ENCODE assay signal across 14 cellular contexts in genomic region chr11:126405906-126406305, GRCh38. TPM values are rescaled to one million over a fixed set of nuclear protein-coding genes. Genes with fewer than 3 reads are reported as not detected.
DNase-seq lines count a peak whose midpoint lies in the region; ATAC-seq and TF ChIP-seq lines count a peak whose summit lies in the region.
"Had no signal": no experiment of that assay in that cellular context is flagged by ENCODE, and none has a peak within 500 bp of the region (broad histone marks: within the 10 kb centered on the region; RNA-seq: fewer than 3 reads in every experiment).

No MANE protein-coding gene starts in this region.

- H3K4me1 ChIP-seq in esophagus squamous epithelium (peaks cover 8 to 59% (median 22%) of the 10 kb centered on the region in 3 donors), rectal smooth muscle tissue (ENCODE audit: control insufficient read depth, insufficient read depth, low read length) (no peaks in the 10 kb centered on the region), Peyer's patch (no peaks in the 10 kb centered on the region), thyroid gland (peaks cover 0 to 22% of the 10 kb centered on the region in 2 donors)

- no peak for ATAC-seq in GM19395 (IDR thresholded peaks at IDR 0.05; ENCODE audit: unreplicated experiment)
- ATAC-seq: activated naive CD4-positive, alpha-beta T cell treated with anti-CD3 and anti-CD28 coated beads, Interleukin-2, amount 50 U/mL, for 72 hours had no signal

- no peaks in the 10 kb centered on the region for H3K9me3 ChIP-seq in esophagus squamous epithelium
- no peaks in the 10 kb centered on the region for H3K9me3 ChIP-seq in Peyer's patch
- H3K9me3 ChIP-seq in thyroid gland: no peaks in the 10 kb centered on the region

- intact Hi-C loops in esophagus squamous epithelium (cut with DNase I) (no loop called here), thyroid gland (cut with DNase I) (no loop called here)

- WGBS in esophagus squamous epithelium, 2 donors: 78% methylated on average over 3 of the region's 7 CpGs; no CpG with 5 or more reads in 1 of the 2 donors
- WGBS in thyroid gland, 2 donors: 83% methylated on average over 4 of the region's 7 CpGs

- peak overlapping the region; percentile 3 to 35 (median 23) for H3K4me3 ChIP-seq in esophagus squamous epithelium
- H3K4me3 ChIP-seq in rectal smooth muscle tissue (ENCODE audit: low read length): peak overlapping the region; percentile 28
- no peak overlapping the region for H3K4me3 ChIP-seq in Peyer's patch
- no peak overlapping the region for H3K4me3 ChIP-seq in thyroid gland (replicated peaks in 1 of 3)
- H3K4me3 ChIP-seq: cardiac muscle cell had no signal

- no peak overlapping the region for H3K9ac ChIP-seq in rectal smooth muscle tissue (ENCODE audit: low read length)

- H3K27ac ChIP-seq in esophagus squamous epithelium (peak overlapping the region; percentile 72 to 88 (median 76)), rectal smooth muscle tissue (ENCODE audit: low read depth, low read length) (no peak overlapping the region), Peyer's patch (no peak overlapping the region), thyroid gland (no peak overlapping the region)
- H3K27ac ChIP-seq: cardiac muscle cell had no signal

- DNase-seq in COR-L47 (lab: John Stamatoyannopoulos, UW) (peak; percentile 44), NCI-H69 (lab: John Stamatoyannopoulos, UW) (peak; percentile 74), esophagus squamous epithelium (lab: John Stamatoyannopoulos, UW) (no peak), Peyer's patch (no peak), thyroid gland (no peak)
- no peak for DNase-seq in activated T-cell treated with anti-CD3 and anti-CD28 coated beads, Interleukin-2, amount 50 U/mL, for 1 hour
- DNase-seq: activated CD4-positive, CD25-positive, alpha-beta regulatory T cell treated with anti-CD3 and anti-CD28 coated beads, Interleukin-2, amount 50 U/mL, for 72 hours; MM.1S; NCI-H774; T-helper 2 cell had no signal

- H3K27me3 ChIP-seq in esophagus squamous epithelium (no peaks in the 10 kb centered on the region), rectal smooth muscle tissue (ENCODE audit: control insufficient read depth, insufficient read depth, low read length) (no peaks in the 10 kb centered on the region), Peyer's patch (no peaks in the 10 kb centered on the region), thyroid gland (no peaks in the 10 kb centered on the region)
- H3K27me3 ChIP-seq: cardiac muscle cell had no signal

- TF ChIP-seq POLR2A in esophagus squamous epithelium (IDR thresholded peaks at IDR 0.05): no peak
- no peak for TF ChIP-seq POLR2A in Peyer's patch (IDR thresholded peaks at IDR 0.05)
- TF ChIP-seq POLR2A in thyroid gland (IDR thresholded peaks at IDR 0.05): no peak

- H3K36me3 ChIP-seq in esophagus squamous epithelium: peaks cover 0 to 35% (median 0%) of the 10 kb centered on the region in 3 donors
- H3K36me3 ChIP-seq in rectal smooth muscle tissue (ENCODE audit: control insufficient read depth, insufficient read depth, low read length): peaks cover 13% of the 10 kb centered on the region
- H3K36me3 ChIP-seq in Peyer's patch: peaks cover 0 to 4% (median 0%) of the 10 kb centered on the region in 3 donors
- H3K36me3 ChIP-seq in thyroid gland: no peaks in the 10 kb centered on the region
- H3K36me3 ChIP-seq: cardiac muscle cell had no signal

- no peak for TF ChIP-seq CTCF in esophagus squamous epithelium (IDR thresholded peaks at IDR 0.05)
- no peak for TF ChIP-seq CTCF in Peyer's patch (IDR thresholded peaks at IDR 0.05)
- no peak for TF ChIP-seq CTCF in thyroid gland (IDR thresholded peaks at IDR 0.05)

RNA-seq across cellular contexts. Expression of gene ST3GAL4, which starts 50.4 kb away (rescaled TPM):
- 100 to 1,000 TPM in 1 of 4 donors, 10 to 100 TPM in 3; 31.0 to 110 (median 51.2) TPM for total RNA-seq in esophagus squamous epithelium
- 10 to 100 TPM in 1 of 4 donors, 1 to 10 TPM in 3; 1.1 to 14.0 (median 8.6) TPM for total RNA-seq in Peyer's patch
- total RNA-seq in thyroid gland: 10 to 100 TPM in 3 of 4 donors, 1 to 10 TPM in 1; 5.3 to 33.9 (median 26.4) TPM

Comparison
In these comparisons a context has a peak if more than half of its experiments do, and no peak if none do; other contexts are left out.
1. DNase-seq: peak in COR-L47 (single experiment) and NCI-H69 (single experiment); none in esophagus squamous epithelium (single experiment), Peyer's patch (0 of 3), thyroid gland (0 of 2) and activated T-cell treated with anti-CD3 and anti-CD28 coated beads, Interleukin-2, amount 50 U/mL, for 1 hour (single experiment).
2. H3K27ac ChIP-seq: peak in esophagus squamous epithelium (4 of 4); none in rectal smooth muscle tissue (single experiment), Peyer's patch (0 of 4) and thyroid gland (0 of 3).
3. H3K4me3 ChIP-seq: peak in esophagus squamous epithelium (4 of 4) and rectal smooth muscle tissue (single experiment); none in Peyer's patch (0 of 4) and thyroid gland (0 of 3).